15 cellular contexts compared by ENCODE assay signal in genomic region chr11:70466154-70466553, GRCh38.
DNase-seq lines count a peak whose midpoint lies in the region; TF ChIP-seq lines count a peak whose summit lies in the region.
"Had no signal": no experiment of that assay in that cellular context is flagged by ENCODE, and none has a peak within 500 bp of the region (broad histone marks: within the 10 kb centered on the region; RNA-seq: fewer than 3 reads in every experiment).

No MANE protein-coding gene starts in this region.

- peak overlapping the region; percentile 25 for H2BK5ac ChIP-seq in neuronal stem cell (ENCODE audit: low read length)

- H3K79me1 ChIP-seq in neuronal stem cell (ENCODE audit: low read depth, low read length), result no peaks in the 10 kb centered on the region

- no peaks in the 10 kb centered on the region for H3K9me3 Mint-ChIP-seq in activated naive CD4-positive, alpha-beta T cell treated with anti-CD3 and anti-CD28 coated beads for 36 hours
- peaks cover 3% of the 10 kb centered on the region for H3K9me3 Mint-ChIP-seq in activated naive CD4-positive, alpha-beta T cell treated with anti-CD3 and anti-CD28 coated beads, Interleukin-2, amount 10 ng/mL, durations not matched to agents 7 days and 5 days
- no peaks in the 10 kb centered on the region for H3K9me3 Mint-ChIP-seq in chondrocyte (ENCODE audit: low read depth)
- H3K9me3 Mint-ChIP-seq: activated T-helper 2 cell treated with anti-CD3 and anti-CD28 coated beads, Interferon-gamma antibody, Interleukin-2, Interleukin-4, amounts not matched to agents 10 μg/mL and 5 μg/mL and 100 μg/mL, durations not matched to agents 14 hours and 24 hours and 36 hours; memory B cell; nephron progenitor cell had no signal

- H3K23ac ChIP-seq in neuronal stem cell (ENCODE audit: low read depth, low read length, poor library complexity), result no peak overlapping the region

- H3K4me3 Mint-ChIP-seq in activated naive CD4-positive, alpha-beta T cell treated with anti-CD3 and anti-CD28 coated beads for 36 hours, result no peak overlapping the region
- H3K4me3 Mint-ChIP-seq in activated naive CD4-positive, alpha-beta T cell treated with anti-CD3 and anti-CD28 coated beads, Interleukin-2, amount 10 ng/mL, durations not matched to agents 7 days and 5 days, result no peak overlapping the region
- no peak overlapping the region for H3K4me3 Mint-ChIP-seq in chondrocyte (ENCODE audit: unreplicated experiment)
- H3K4me3 Mint-ChIP-seq: memory B cell, nephron progenitor cell had no signal

- H2AK5ac ChIP-seq in neuronal stem cell (ENCODE audit: low read depth, low read length), result peak overlapping the region; percentile 50

- peak overlapping the region; percentile 95 for H2BK15ac ChIP-seq in neuronal stem cell (ENCODE audit: low read length)

- no peak overlapping the region for H3K14ac ChIP-seq in neuronal stem cell (ENCODE audit: low read length)

- intact Hi-C loops in activated naive CD4-positive, alpha-beta T cell treated with anti-CD3 and anti-CD28 coated beads for 36 hours (cut with micrococcal nuclease), result loop anchor here (5.0 kb wide), 1 partner anchor 616 kb away; no protein-coding TSS in a partner anchor

- H3K27ac ChIP-seq in neuronal stem cell (replicated peaks; ENCODE audit: low read length), result no peak overlapping the region
- H3K27ac ChIP-seq: stomach had no signal

- no peak for TF ChIP-seq CTCF in chondrocyte (IDR thresholded peaks at IDR 0.05)
- TF ChIP-seq CTCF in GM10248 (IDR thresholded peaks at IDR 0.05; ENCODE audit: control extremely low read depth, extremely low read depth, low read depth, missing control alignments), result no peak

- no peak overlapping the region for H3K4me3 ChIP-seq in neuronal stem cell (ENCODE audit: low read length in 2 of 2)
- H3K4me3 ChIP-seq: stomach had no signal

- no CpG with 5 or more reads among the region's 10 CpGs for WGBS in neuronal stem cell (ENCODE audit: extremely low coverage in 2 of 2, insufficient read length in 2 of 2, insufficient replicate concordance in 1 of 2), 2 donors

- no peak overlapping the region for H2BK120ac ChIP-seq in neuronal stem cell (ENCODE audit: low read depth, low read length)

- H3K36me3 Mint-ChIP-seq in activated naive CD4-positive, alpha-beta T cell treated with anti-CD3 and anti-CD28 coated beads for 36 hours (ENCODE audit: low read depth), result no peaks in the 10 kb centered on the region
- no peaks in the 10 kb centered on the region for H3K36me3 Mint-ChIP-seq in activated naive CD4-positive, alpha-beta T cell treated with anti-CD3 and anti-CD28 coated beads, Interleukin-2, amount 10 ng/mL, durations not matched to agents 7 days and 5 days
- H3K36me3 Mint-ChIP-seq in chondrocyte (ENCODE audit: low read depth), result no peaks in the 10 kb centered on the region
- H3K36me3 Mint-ChIP-seq: memory B cell had no signal

- H3K36me3 ChIP-seq in neuronal stem cell (replicated peaks in 1 of 2; ENCODE audit: control insufficient read depth in 2 of 2, insufficient read depth in 2 of 2, low read length in 2 of 2), result peaks cover 0 to 2% of the 10 kb centered on the region in 2 donors
- H3K36me3 ChIP-seq: stomach had no signal

- H3K18ac ChIP-seq in neuronal stem cell (ENCODE audit: low read length), result no peak overlapping the region

- peak; percentile 16 for DNase-seq in activated naive CD4-positive, alpha-beta T cell treated with anti-CD3 and anti-CD28 coated beads for 36 hours
- no peak for DNase-seq in activated naive CD4-positive, alpha-beta T cell treated with anti-CD3 and anti-CD28 coated beads, Interleukin-2, amount 10 ng/mL, durations not matched to agents 7 days and 5 days
- DNase-seq in chondrocyte (ENCODE audit: low spot score), result peak; percentile 46
- no peak for DNase-seq in neuronal stem cell (ENCODE audit: low spot score)
- no peak for DNase-seq in NCI-H226
- DNase-seq in GM10248 (ENCODE audit: extremely low spot score), result no peak
- no peak for DNase-seq in NCI-H446 (lab: John Stamatoyannopoulos, UW)
- DNase-seq: amygdala, NCI-H1694, NCI-H446 treated with DMSO at 0.1 percent for 48 hours, nephron progenitor cell, stomach had no signal

- no peaks in the 10 kb centered on the region for H3K27me3 ChIP-seq in neuronal stem cell (ENCODE audit: control insufficient read depth in 3 of 3, insufficient read depth in 3 of 3, low read depth in 1 of 3, low read length in 3 of 3)

- peaks cover 14% of the 10 kb centered on the region for H3K27me3 Mint-ChIP-seq in activated naive CD4-positive, alpha-beta T cell treated with anti-CD3 and anti-CD28 coated beads for 36 hours (ENCODE audit: low read depth)
- peaks cover 15% of the 10 kb centered on the region for H3K27me3 Mint-ChIP-seq in activated naive CD4-positive, alpha-beta T cell treated with anti-CD3 and anti-CD28 coated beads, Interleukin-2, amount 10 ng/mL, durations not matched to agents 7 days and 5 days
- peaks cover 16% of the 10 kb centered on the region for H3K27me3 Mint-ChIP-seq in chondrocyte (ENCODE audit: low read depth)

- H2AFZ ChIP-seq in neuronal stem cell (ENCODE audit: low read length), result no peak overlapping the region

- H3K4me1 ChIP-seq in neuronal stem cell (ENCODE audit: control insufficient read depth in 2 of 2, insufficient read depth in 1 of 2, low read depth in 1 of 2, low read length in 2 of 2), result peaks cover 0 to 3% of the 10 kb centered on the region in 2 donors

- H3K4me1 Mint-ChIP-seq in activated naive CD4-positive, alpha-beta T cell treated with anti-CD3 and anti-CD28 coated beads for 36 hours (ENCODE audit: low read depth), result peaks cover 2% of the 10 kb centered on the region
- no peaks in the 10 kb centered on the region for H3K4me1 Mint-ChIP-seq in activated naive CD4-positive, alpha-beta T cell treated with anti-CD3 and anti-CD28 coated beads, Interleukin-2, amount 10 ng/mL, durations not matched to agents 7 days and 5 days
- no peaks in the 10 kb centered on the region for H3K4me1 Mint-ChIP-seq in chondrocyte (ENCODE audit: low read depth)

- POLR2A ChIA-PET in GM10248 (lab: Yijun Ruan, JAX), result no interaction called here

- H3K9me3 ChIP-seq in neuronal stem cell (replicated peaks in 1 of 2; ENCODE audit: control insufficient read depth in 2 of 2, insufficient read depth in 1 of 2, low read depth in 1 of 2, low read length in 2 of 2), result peaks cover 0 to 4% of the 10 kb centered on the region in 2 donors
- H3K9me3 ChIP-seq: stomach had no signal

- TF ChIP-seq EP300 in Ishikawa (IDR thresholded peaks at IDR 0.05; ENCODE audit: borderline replicate concordance), result no peak

- no peak for TF ChIP-seq RAD21 in Ishikawa (IDR thresholded peaks at IDR 0.05; ENCODE audit: low read depth)

- H3K27ac Mint-ChIP-seq in activated naive CD4-positive, alpha-beta T cell treated with anti-CD3 and anti-CD28 coated beads for 36 hours, result no peak overlapping the region
- no peak overlapping the region for H3K27ac Mint-ChIP-seq in activated naive CD4-positive, alpha-beta T cell treated with anti-CD3 and anti-CD28 coated beads, Interleukin-2, amount 10 ng/mL, durations not matched to agents 7 days and 5 days
- no peak overlapping the region for H3K27ac Mint-ChIP-seq in chondrocyte (ENCODE audit: unreplicated experiment)
- H3K27ac Mint-ChIP-seq: activated T-helper 2 cell treated with anti-CD3 and anti-CD28 coated beads, Interferon-gamma antibody, Interleukin-2, Interleukin-4, amounts not matched to agents 10 μg/mL and 5 μg/mL and 100 μg/mL, durations not matched to agents 14 hours and 24 hours and 36 hours; memory B cell had no signal

- H3K4me2 ChIP-seq in neuronal stem cell (ENCODE audit: insufficient read depth, low read length, poor library complexity, severe bottlenecking), result no peak overlapping the region

- no peak overlapping the region for H4K8ac ChIP-seq in neuronal stem cell (ENCODE audit: low read depth, low read length)

- no peak overlapping the region for H3K4ac ChIP-seq in neuronal stem cell (ENCODE audit: low read length)

- H3K9ac ChIP-seq in neuronal stem cell (ENCODE audit: low read depth, low read length, poor library complexity), result no peak overlapping the region

- H2BK12ac ChIP-seq in neuronal stem cell (ENCODE audit: low read length), result no peak overlapping the region

- no peak overlapping the region for H4K91ac ChIP-seq in neuronal stem cell (ENCODE audit: low read depth, low read length, poor library complexity)

- CTCF ChIA-PET in activated naive CD4-positive, alpha-beta T cell treated with anti-CD3 and anti-CD28 coated beads for 36 hours (lab: Charles Lee), result no interaction called here
- CTCF ChIA-PET in activated naive CD4-positive, alpha-beta T cell treated with anti-CD3 and anti-CD28 coated beads, Interleukin-2, amount 10 ng/mL, durations not matched to agents 7 days and 5 days (lab: Charles Lee), result interaction anchor here (2.8 kb wide), 1 partner anchor 290 kb away, joined by 25 read pairs; no protein-coding TSS in a partner anchor
- CTCF ChIA-PET in GM10248 (lab: Yijun Ruan, JAX), result interaction anchor here (1.7 kb wide), 1 partner anchor 290 kb away, joined by 4 read pairs; no protein-coding TSS in a partner anchor

TF ChIP-seq in Ishikawa, 13 proteins besides CTCF, POLR2A, EP300 and RAD21:
- TF ChIP-seq TAF1 (IDR thresholded peaks at IDR 0.05; ENCODE audit: low read depth), result 0 out of 2 replicates have a peak, but pooled peaks have one; percentile 21
- TF ChIP-seq CREB1 (IDR thresholded peaks at IDR 0.05; ENCODE audit: low read depth), result 0 out of 2 replicates have a peak, but pooled peaks have one; percentile 18
- TF ChIP-seq, protein P1, sequence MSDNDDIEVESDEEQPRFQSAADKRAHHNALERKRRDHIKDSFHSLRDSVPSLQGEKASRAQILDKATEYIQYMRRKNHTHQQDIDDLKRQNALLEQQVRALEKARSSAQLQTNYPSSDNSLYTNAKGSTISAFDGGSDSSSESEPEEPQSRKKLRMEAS (IDR thresholded peaks at IDR 0.05), result no peak
- TF ChIP-seq EGR1 (IDR thresholded peaks at IDR 0.05), result no peak
- no peak for TF ChIP-seq CEBPB (IDR thresholded peaks at IDR 0.05)
- 0 out of 2 replicates have a peak, but pooled peaks have one; percentile 12 for TF ChIP-seq TEAD4 (IDR thresholded peaks at IDR 0.05)
TF ChIP-seq in Ishikawa: peak in this region for 3.

Comparison
In these comparisons a context has a peak if more than half of its experiments do, and no peak if none do; other contexts are left out.
1. DNase-seq: peak in activated naive CD4-positive, alpha-beta T cell treated with anti-CD3 and anti-CD28 coated beads for 36 hours (single experiment) and chondrocyte (single experiment); none in activated naive CD4-positive, alpha-beta T cell treated with anti-CD3 and anti-CD28 coated beads, Interleukin-2, amount 10 ng/mL, durations not matched to agents 7 days and 5 days (single experiment), neuronal stem cell (single experiment), NCI-H226 (single experiment), GM10248 (single experiment) and NCI-H446 (0 of 2).